23 cellular contexts compared by ENCODE assay signal in genomic region chr9:132147331-132147730, GRCh38. TPM values are rescaled to one million over a fixed set of nuclear protein-coding genes. Genes with fewer than 3 reads are reported as not detected.
DNase-seq lines count a peak whose midpoint lies in the region; ATAC-seq and TF ChIP-seq lines count a peak whose summit lies in the region.
"Had no signal": no experiment of that assay in that cellular context is flagged by ENCODE, and none has a peak within 500 bp of the region (broad histone marks: within the 10 kb centered on the region; RNA-seq: fewer than 3 reads in every experiment).

No MANE protein-coding gene starts in this region.

- DNase-seq in activated CD4-positive, alpha-beta T cell treated with anti-CD3 and anti-CD28 coated beads for 36 hours: peak; percentile 38
- DNase-seq in activated CD4-positive, alpha-beta T cell treated with anti-CD3 and anti-CD28 coated beads, Interleukin-2, amount 10 ng/mL, durations not matched to agents 24 days and 14 days: no peak
- DNase-seq in KBM-7 (peak; percentile 24), natural killer cell (no peak), globus pallidus (ENCODE audit: low spot score) (no peak), NCI-H82 (lab: John Stamatoyannopoulos, UW) (no peak)
- DNase-seq in activated CD4-positive, alpha-beta memory T cell treated with anti-CD3 and anti-CD28 coated beads for 36 hours: peak; percentile 37
- DNase-seq: 8988T, Caco-2, GOT3, Kasumi-1, MG63, NCI-H1092 treated with DMSO at 0.1 percent for 48 hours, NCI-H146, NCI-H2029 treated with DMSO at 0.1 percent for 48 hours, NCI-H2171, NCI-H446, NCI-H526 treated with DMSO at 0.1 percent for 48 hours, SHP77 had no signal

- CTCF ChIA-PET in activated CD4-positive, alpha-beta T cell treated with anti-CD3 and anti-CD28 coated beads for 36 hours (lab: Charles Lee): interaction anchor here (0.6 kb wide), 1 partner anchor 208 kb away, joined by 4 read pairs; the partner anchor contains the start of gene SETX
- CTCF ChIA-PET in activated CD4-positive, alpha-beta memory T cell treated with anti-CD3 and anti-CD28 coated beads for 36 hours (lab: Charles Lee): no interaction called here

- H3K27ac Mint-ChIP-seq in activated CD4-positive, alpha-beta T cell treated with anti-CD3 and anti-CD28 coated beads for 36 hours: no peak overlapping the region
- no peak overlapping the region for H3K27ac Mint-ChIP-seq in activated CD4-positive, alpha-beta T cell treated with anti-CD3 and anti-CD28 coated beads, Interleukin-2, amount 10 ng/mL, durations not matched to agents 24 days and 14 days
- H3K27ac Mint-ChIP-seq in activated CD4-positive, alpha-beta memory T cell treated with anti-CD3 and anti-CD28 coated beads for 36 hours: no peak overlapping the region
- H3K27ac Mint-ChIP-seq in natural killer cell: peak overlapping the region in 1 of 2 donors; percentile 60
- H3K27ac Mint-ChIP-seq: IgD-negative memory B cell had no signal

- no peak for ATAC-seq in activated CD4-positive, alpha-beta T cell treated with anti-CD3 and anti-CD28 coated beads for 36 hours
- ATAC-seq in natural killer cell: peak; percentile 64 to 90 (median 71)
- no peak for ATAC-seq in GM19351 (IDR thresholded peaks at IDR 0.05; ENCODE audit: unreplicated experiment)
- ATAC-seq: HCT116 had no signal

- no peaks in the 10 kb centered on the region for H3K9me3 Mint-ChIP-seq in activated CD4-positive, alpha-beta T cell treated with anti-CD3 and anti-CD28 coated beads for 36 hours (ENCODE audit: low read depth)
- H3K9me3 Mint-ChIP-seq in activated CD4-positive, alpha-beta T cell treated with anti-CD3 and anti-CD28 coated beads, Interleukin-2, amount 10 ng/mL, durations not matched to agents 24 days and 14 days: no peaks in the 10 kb centered on the region
- H3K9me3 Mint-ChIP-seq in activated CD4-positive, alpha-beta memory T cell treated with anti-CD3 and anti-CD28 coated beads for 36 hours: peaks cover 2% of the 10 kb centered on the region
- no peaks in the 10 kb centered on the region for H3K9me3 Mint-ChIP-seq in natural killer cell

- intact Hi-C loops in activated CD4-positive, alpha-beta T cell treated with anti-CD3 and anti-CD28 coated beads for 36 hours (cut with DNase I, micrococcal nuclease): no loop called here
- intact Hi-C loops in activated CD4-positive, alpha-beta T cell treated with anti-CD3 and anti-CD28 coated beads, Interleukin-2, amount 10 ng/mL, durations not matched to agents 24 days and 14 days (cut with micrococcal nuclease): no loop called here
- intact Hi-C loops in activated CD4-positive, alpha-beta memory T cell treated with anti-CD3 and anti-CD28 coated beads for 36 hours (cut with micrococcal nuclease): loop anchor here (2.0 to 5.0 kb wide), 3 partner anchors 13 to 140 kb away; partner anchors contain the start of gene MED27
- intact Hi-C loops in natural killer cell (cut with micrococcal nuclease): no loop called here

- in situ Hi-C loops in KBM-7 (cut with MboI; ENCODE audit: low pct_unique_long_range_greater_than_20kb, low sequenced_read_pairs): no loop called here

- POLR2A ChIA-PET in activated CD4-positive, alpha-beta T cell treated with anti-CD3 and anti-CD28 coated beads for 36 hours (lab: Charles Lee): interaction anchor here (0.6 kb wide), 1 partner anchor 126 kb away, joined by 7 read pairs; no protein-coding TSS in a partner anchor
- POLR2A ChIA-PET in activated CD4-positive, alpha-beta memory T cell treated with anti-CD3 and anti-CD28 coated beads for 36 hours (lab: Charles Lee): no interaction called here

- peaks cover 6% of the 10 kb centered on the region for H3K4me1 Mint-ChIP-seq in activated CD4-positive, alpha-beta T cell treated with anti-CD3 and anti-CD28 coated beads for 36 hours
- peaks cover 12% of the 10 kb centered on the region for H3K4me1 Mint-ChIP-seq in activated CD4-positive, alpha-beta T cell treated with anti-CD3 and anti-CD28 coated beads, Interleukin-2, amount 10 ng/mL, durations not matched to agents 24 days and 14 days
- peaks cover 8% of the 10 kb centered on the region for H3K4me1 Mint-ChIP-seq in activated CD4-positive, alpha-beta memory T cell treated with anti-CD3 and anti-CD28 coated beads for 36 hours (ENCODE audit: low read depth)
- H3K4me1 Mint-ChIP-seq in natural killer cell: peaks cover 23 to 33% of the 10 kb centered on the region in 2 donors

- no peak overlapping the region for H3K4me3 Mint-ChIP-seq in activated CD4-positive, alpha-beta T cell treated with anti-CD3 and anti-CD28 coated beads for 36 hours
- no peak overlapping the region for H3K4me3 Mint-ChIP-seq in activated CD4-positive, alpha-beta T cell treated with anti-CD3 and anti-CD28 coated beads, Interleukin-2, amount 10 ng/mL, durations not matched to agents 24 days and 14 days
- H3K4me3 Mint-ChIP-seq in activated CD4-positive, alpha-beta memory T cell treated with anti-CD3 and anti-CD28 coated beads for 36 hours: no peak overlapping the region
- H3K4me3 Mint-ChIP-seq in natural killer cell: peak overlapping the region; percentile 69
- H3K4me3 Mint-ChIP-seq: CD4-positive, CD25-positive, alpha-beta regulatory T cell; IgD-negative memory B cell had no signal

- TF ChIP-seq CTCF in natural killer cell (IDR thresholded peaks at IDR 0.05): no peak

- H3K36me3 Mint-ChIP-seq in activated CD4-positive, alpha-beta T cell treated with anti-CD3 and anti-CD28 coated beads for 36 hours (ENCODE audit: low read depth): no peaks in the 10 kb centered on the region
- H3K36me3 Mint-ChIP-seq in activated CD4-positive, alpha-beta T cell treated with anti-CD3 and anti-CD28 coated beads, Interleukin-2, amount 10 ng/mL, durations not matched to agents 24 days and 14 days (ENCODE audit: low read depth): no peaks in the 10 kb centered on the region
- no peaks in the 10 kb centered on the region for H3K36me3 Mint-ChIP-seq in activated CD4-positive, alpha-beta memory T cell treated with anti-CD3 and anti-CD28 coated beads for 36 hours
- no peaks in the 10 kb centered on the region for H3K36me3 Mint-ChIP-seq in natural killer cell
- H3K36me3 Mint-ChIP-seq: CD4-positive, CD25-positive, alpha-beta regulatory T cell; IgD-negative memory B cell had no signal

- peaks cover 54% of the 10 kb centered on the region for H3K27me3 Mint-ChIP-seq in activated CD4-positive, alpha-beta T cell treated with anti-CD3 and anti-CD28 coated beads for 36 hours
- peaks cover 26% of the 10 kb centered on the region for H3K27me3 Mint-ChIP-seq in activated CD4-positive, alpha-beta T cell treated with anti-CD3 and anti-CD28 coated beads, Interleukin-2, amount 10 ng/mL, durations not matched to agents 24 days and 14 days
- peaks cover 59% of the 10 kb centered on the region for H3K27me3 Mint-ChIP-seq in activated CD4-positive, alpha-beta memory T cell treated with anti-CD3 and anti-CD28 coated beads for 36 hours
- H3K27me3 Mint-ChIP-seq in natural killer cell (ENCODE audit: low read depth in 2 of 2): peaks cover 27 to 30% of the 10 kb centered on the region in 2 donors

RNA-seq across cellular contexts. Expression of gene NTNG2, which starts 14.5 kb away (rescaled TPM):
- 1 to 10 TPM; 1.8 to 2.0 TPM for total RNA-seq in activated CD4-positive, alpha-beta T cell treated with anti-CD3 and anti-CD28 coated beads for 36 hours
- 1.6 and 1.7 TPM in 2 replicates for total RNA-seq in activated CD4-positive, alpha-beta T cell treated with anti-CD3 and anti-CD28 coated beads, Interleukin-2, amount 10 ng/mL, durations not matched to agents 24 days and 14 days
- total RNA-seq in activated CD4-positive, alpha-beta memory T cell treated with anti-CD3 and anti-CD28 coated beads for 36 hours: 1 to 10 TPM in 1 of 2 experiments, under 1 TPM in 1; 0.77 to 1.4 TPM
- 10 to 100 TPM; 23.4 to 67.2 (median 32.6) TPM for total RNA-seq in natural killer cell
- total RNA-seq: Caco-2 had no signal

Comparison
In these comparisons a context has a peak if more than half of its experiments do, and no peak if none do; other contexts are left out.
1. DNase-seq: peak in activated CD4-positive, alpha-beta T cell treated with anti-CD3 and anti-CD28 coated beads for 36 hours (single experiment), KBM-7 (single experiment) and activated CD4-positive, alpha-beta memory T cell treated with anti-CD3 and anti-CD28 coated beads for 36 hours (single experiment); none in activated CD4-positive, alpha-beta T cell treated with anti-CD3 and anti-CD28 coated beads, Interleukin-2, amount 10 ng/mL, durations not matched to agents 24 days and 14 days (single experiment), natural killer cell (single experiment), globus pallidus (single experiment) and NCI-H82 (single experiment).
2. ATAC-seq: peak in natural killer cell (3 of 3); none in activated CD4-positive, alpha-beta T cell treated with anti-CD3 and anti-CD28 coated beads for 36 hours (single experiment) and GM19351 (single experiment).